ENCODE assay signal across 7 cellular contexts in genomic region chr2:151289972-151290335, GRCh38. TPM values are rescaled to one million over a fixed set of nuclear protein-coding genes. Genes with fewer than 3 reads are reported as not detected.
DNase-seq lines count a peak whose midpoint lies in the region; ATAC-seq and TF ChIP-seq lines count a peak whose summit lies in the region.

No MANE protein-coding gene starts in this region.

- peak in 1 of 2 donors; percentile 20 for DNase-seq in activated naive CD4-positive, alpha-beta T cell treated with anti-CD3 and anti-CD28 coated beads, Interleukin-2, amount 50 U/mL, for 72 hours (ENCODE audit: low spot score in 2 of 2)
- no peak for DNase-seq in left ventricle myocardium superior
- DNase-seq in sigmoid colon = peak; percentile 77
- DNase-seq in NCI-H526 treated with DMSO at 0.1 percent for 48 hours (lab: John Stamatoyannopoulos, UW) = no peak

- H3K36me3 ChIP-seq in HUES48 (ENCODE audit: control insufficient read depth, insufficient read depth, low read length) (no peaks in the 10 kb centered on the region), sigmoid colon (no peaks in the 10 kb centered on the region)

- whole genome bisulfite sequencing in sigmoid colon, 2 donors = 2 to 3% methylated on average over 6 of the region's 6 CpGs

- TF ChIP-seq POLR2A in sigmoid colon (IDR thresholded peaks at IDR 0.05) = no peak

- no peak for TF ChIP-seq CTCF in sigmoid colon (IDR thresholded peaks at IDR 0.05)

- peak overlapping the region; percentile 92 to 96 for H3K27ac Mint-ChIP-seq in activated naive CD4-positive, alpha-beta T cell treated with anti-CD3 and anti-CD28 coated beads, Interleukin-2, amount 50 U/mL, for 72 hours

- no peak for TF ChIP-seq EP300 in sigmoid colon (IDR thresholded peaks at IDR 0.05)

- H3K36me3 Mint-ChIP-seq in activated naive CD4-positive, alpha-beta T cell treated with anti-CD3 and anti-CD28 coated beads, Interleukin-2, amount 50 U/mL, for 72 hours = peaks cover 14 to 16% of the 10 kb centered on the region in 2 donors

- peak overlapping the region; percentile 89 for H3K4me3 ChIP-seq in GM08714 (ENCODE audit: low read length)
- H3K4me3 ChIP-seq in HUES48 (ENCODE audit: low read depth, low read length) = peak overlapping the region; percentile 72
- H3K4me3 ChIP-seq in sigmoid colon = peak overlapping the region; percentile 67 to 82 (median 72)

- H3K9me3 ChIP-seq in HUES48 (ENCODE audit: control insufficient read depth, insufficient read depth, low read length) (no peaks in the 10 kb centered on the region), sigmoid colon (no peaks in the 10 kb centered on the region)

- peaks cover 16% of the 10 kb centered on the region for H3K4me1 ChIP-seq in HUES48 (ENCODE audit: control insufficient read depth, insufficient read depth, low read length)
- H3K4me1 ChIP-seq in sigmoid colon = peaks cover 0 to 26% (median 20%) of the 10 kb centered on the region in 4 donors

- ATAC-seq in GM21528 (IDR thresholded peaks at IDR 0.05; ENCODE audit: low FRiP score, unreplicated experiment) (peak; percentile 21), left ventricle myocardium superior (peak; percentile 47)
- ATAC-seq in activated naive CD4-positive, alpha-beta T cell treated with anti-CD3 and anti-CD28 coated beads, Interleukin-2, amount 50 U/mL, for 72 hours = peak; percentile 31 to 74

- H3K9ac ChIP-seq in HUES48 (ENCODE audit: low read depth, low read length) = peak overlapping the region; percentile 74

- H3K9me3 Mint-ChIP-seq in activated naive CD4-positive, alpha-beta T cell treated with anti-CD3 and anti-CD28 coated beads, Interleukin-2, amount 50 U/mL, for 72 hours = no peaks in the 10 kb centered on the region

- H3K27me3 ChIP-seq in HUES48 (ENCODE audit: control insufficient read depth, insufficient read depth, low read length) (0 out of 2 replicates have a peak, but pooled peaks cover 3% of the 10 kb centered on the region), sigmoid colon (no peaks in the 10 kb centered on the region)

- peak overlapping the region; percentile 28 for H3K27ac ChIP-seq in HUES48 (ENCODE audit: low read depth, low read length)
- peak overlapping the region; percentile 89 to 98 (median 93) for H3K27ac ChIP-seq in sigmoid colon

- intact Hi-C loops in left ventricle myocardium superior (cut with micrococcal nuclease) = no loop called here
- intact Hi-C loops in sigmoid colon (cut with DNase I) = loop anchor here (1.0 to 5.0 kb wide), 3 partner anchors 30 to 119 kb away; partner anchors contain the start of genes RIF1 and TNFAIP6

RNA-seq across cellular contexts. Expression of gene NMI, which starts 0.5 kb away (rescaled TPM):
- 10 to 100 TPM; 21.9 to 25.1 TPM for total RNA-seq in activated naive CD4-positive, alpha-beta T cell treated with anti-CD3 and anti-CD28 coated beads, Interleukin-2, amount 50 U/mL, for 72 hours
- 3.9 TPM for total RNA-seq in left ventricle myocardium superior
- total RNA-seq in sigmoid colon = 10 to 100 TPM; 11.5 to 19.9 (median 16.4) TPM
- 10 to 100 TPM; 21.0 to 30.0 (median 28.7) TPM for polyA plus RNA-seq in sigmoid colon

RNA-seq across cellular contexts. Expression of gene RBM43, which starts 28.3 kb away (rescaled TPM):
- total RNA-seq in activated naive CD4-positive, alpha-beta T cell treated with anti-CD3 and anti-CD28 coated beads, Interleukin-2, amount 50 U/mL, for 72 hours = 1 to 10 TPM; 2.4 to 5.0 TPM
- total RNA-seq in left ventricle myocardium superior (2.2 TPM), sigmoid colon (10 to 100 TPM in 2 of 4 donors, 1 to 10 TPM in 2; 8.6 to 16.9 (median 10.4) TPM)
- polyA plus RNA-seq in sigmoid colon = 1 to 10 TPM; 1.8 to 4.0 (median 3.6) TPM
